In the genomic region with DNA sequence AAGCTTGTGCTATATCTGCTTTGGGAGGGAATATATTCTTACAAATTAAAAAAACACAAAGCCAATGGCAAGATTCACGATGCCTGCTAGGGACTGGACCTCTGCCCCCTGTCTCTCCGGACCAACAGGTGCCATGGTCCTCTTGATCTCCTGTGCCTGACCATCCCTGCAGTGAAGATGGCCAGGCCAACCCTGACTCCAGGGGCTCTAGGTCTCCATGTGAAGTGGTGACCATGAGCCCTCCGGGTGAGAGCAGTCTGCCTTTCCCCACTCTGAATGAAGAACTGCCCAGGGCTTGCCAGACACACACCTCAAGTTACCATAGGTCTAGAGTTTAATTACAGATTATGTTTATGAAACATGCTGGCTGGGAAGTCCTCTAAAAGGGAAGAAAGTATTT, we compare ENCODE assay signal across 11 cellular contexts. TPM values are rescaled to one million over a fixed set of nuclear protein-coding genes. Genes with fewer than 3 reads are reported as not detected.
DNase-seq lines count a peak whose midpoint lies in the region; ATAC-seq, FAIRE-seq and TF ChIP-seq lines count a peak whose summit lies in the region.
"Had no signal": no experiment of that assay in that cellular context is flagged by ENCODE, and none has a peak within 500 bp of the region (broad histone marks: within the 10 kb centered on the region; RNA-seq: fewer than 3 reads in every experiment).

No MANE protein-coding gene starts in this region.

- H3K4me1 ChIP-seq in DOHH2 (ENCODE audit: control insufficient read depth, low read length) (peaks cover 79% of the 10 kb centered on the region), OCI-LY1 (ENCODE audit: insufficient read depth, low read length, severe bottlenecking) (peaks cover 75% of the 10 kb centered on the region), psoas muscle (no peaks in the 10 kb centered on the region)

- no peaks in the 10 kb centered on the region for H3K9me2 ChIP-seq in DOHH2 (replicated peaks; ENCODE audit: control insufficient read depth, low read length)
- no peaks in the 10 kb centered on the region for H3K9me2 ChIP-seq in OCI-LY1 (ENCODE audit: low read depth, low read length)

- peak overlapping the region; percentile 99 for H3K27ac Mint-ChIP-seq in dendritic cell treated with granulocyte-macrophage colony-stimulating factor and Interleukin-4, amounts not matched to agents 40 ng/mL and 50 ng/mL, for 4 days
- no peak overlapping the region for H3K27ac Mint-ChIP-seq in type B pancreatic cell

- peaks cover 60% of the 10 kb centered on the region for H3K4me1 Mint-ChIP-seq in dendritic cell treated with granulocyte-macrophage colony-stimulating factor and Interleukin-4, amounts not matched to agents 40 ng/mL and 50 ng/mL, for 4 days (ENCODE audit: low read depth)
- peaks cover 3% of the 10 kb centered on the region for H3K4me1 Mint-ChIP-seq in type B pancreatic cell (ENCODE audit: unreplicated experiment)

- H3K36me3 ChIP-seq in DOHH2 (ENCODE audit: control insufficient read depth, low read length) = peaks cover 67% of the 10 kb centered on the region
- peaks cover 33% of the 10 kb centered on the region; the same call in 1 of the 2 replicates for H3K36me3 ChIP-seq in OCI-LY1 (ENCODE audit: insufficient read depth, low read length)
- no peaks in the 10 kb centered on the region for H3K36me3 ChIP-seq in psoas muscle (ENCODE audit: insufficient read depth in 1 of 2, low read depth in 1 of 2)

- H3K79me2 ChIP-seq in DOHH2 (ENCODE audit: control insufficient read depth, low read length) (peaks cover 68% of the 10 kb centered on the region), OCI-LY1 (ENCODE audit: insufficient read depth, low read length) (peaks cover 64% of the 10 kb centered on the region)

- H3K9me3 Mint-ChIP-seq in dendritic cell treated with granulocyte-macrophage colony-stimulating factor and Interleukin-4, amounts not matched to agents 40 ng/mL and 50 ng/mL, for 4 days = no peaks in the 10 kb centered on the region
- H3K9me3 Mint-ChIP-seq in type B pancreatic cell = no peaks in the 10 kb centered on the region

- H3K4me2 ChIP-seq in DOHH2 (ENCODE audit: low read length) (peak overlapping the region; percentile 98), OCI-LY1 (ENCODE audit: low read length) (peak overlapping the region; percentile 94)

- peaks cover 7% of the 10 kb centered on the region; the same call in 1 of the 2 replicates for H4K20me1 ChIP-seq in DOHH2 (ENCODE audit: control insufficient read depth, insufficient read depth, low read depth, low read length)
- no peaks in the 10 kb centered on the region for H4K20me1 ChIP-seq in OCI-LY1 (ENCODE audit: insufficient read depth, low read length)

- peak overlapping the region; percentile 97 for H3K4me3 Mint-ChIP-seq in dendritic cell treated with granulocyte-macrophage colony-stimulating factor and Interleukin-4, amounts not matched to agents 40 ng/mL and 50 ng/mL, for 4 days
- H3K4me3 Mint-ChIP-seq in type B pancreatic cell = no peak overlapping the region

- TF ChIP-seq CTCF in DOHH2 (IDR thresholded peaks at IDR 0.05; ENCODE audit: low read depth, low read length, poor library complexity, severe bottlenecking) (no peak), OCI-LY1 (IDR thresholded peaks at IDR 0.05; ENCODE audit: low read length) (no peak), psoas muscle (IDR thresholded peaks at IDR 0.05) (no peak), type B pancreatic cell (conservative IDR thresholded peaks at IDR 0.05) (no peak)

- no peak for DNase-seq in psoas muscle
- DNase-seq in type B pancreatic cell (ENCODE audit: extremely low spot score, unreplicated experiment) = no peak
- no peak for DNase-seq in stimulated activated CD4-positive, alpha-beta T cell treated with anti-CD3 and anti-CD28 coated beads, Interleukin-12 subunit alpha, Interleukin-12 subunit beta, amount 100 ng/mL, for 4 hours
- no peak for DNase-seq in RCC 7860 (ENCODE audit: low spot score)
- DNase-seq in NCI-H748 (lab: John Stamatoyannopoulos, UW; ENCODE audit: unreplicated experiment) = no peak
- DNase-seq: NCI-H187, SHP77 treated with DMSO at 0.1 percent for 48 hours had no signal

- peaks cover 51% of the 10 kb centered on the region for H3K36me3 Mint-ChIP-seq in dendritic cell treated with granulocyte-macrophage colony-stimulating factor and Interleukin-4, amounts not matched to agents 40 ng/mL and 50 ng/mL, for 4 days (ENCODE audit: low read depth)
- H3K36me3 Mint-ChIP-seq in type B pancreatic cell = no peaks in the 10 kb centered on the region

- H3F3A ChIP-seq in DOHH2 (ENCODE audit: control insufficient read depth, insufficient read depth) (peaks cover 66% of the 10 kb centered on the region), OCI-LY1 (ENCODE audit: insufficient read depth, low read length) (peaks cover 8% of the 10 kb centered on the region; the same call in 1 of the 2 replicates)

- H3K27ac ChIP-seq in DOHH2 (ENCODE audit: low read depth, low read length) (peak overlapping the region; percentile 98), OCI-LY1 (ENCODE audit: low read depth, low read length, poor library complexity, severe bottlenecking) (peak overlapping the region; percentile 97), psoas muscle (peak overlapping the region; percentile 61)

- H3K4me3 ChIP-seq in DOHH2 (ENCODE audit: low read length) (peak overlapping the region; percentile 90), OCI-LY1 (ENCODE audit: low read depth, low read length, poor library complexity, severe bottlenecking) (peak overlapping the region; percentile 87), psoas muscle (peak overlapping the region; percentile 63)

- no peak for FAIRE-seq in RCC 7860 (lab: Jason Lieb, UNC)
- FAIRE-seq: endometrium had no signal

- H3K9me3 ChIP-seq in DOHH2 (ENCODE audit: control insufficient read depth, insufficient read depth, low read length) (no peaks in the 10 kb centered on the region), OCI-LY1 (ENCODE audit: low read length) (no peaks in the 10 kb centered on the region), psoas muscle (no peaks in the 10 kb centered on the region)

- no peak for ATAC-seq in psoas muscle

- no peak overlapping the region for H2AFZ ChIP-seq in OCI-LY1 (ENCODE audit: low read length)

- H3K27me3 ChIP-seq in DOHH2 (ENCODE audit: control insufficient read depth, low read length) (no peaks in the 10 kb centered on the region), OCI-LY1 (ENCODE audit: insufficient read depth, low read length) (no peaks in the 10 kb centered on the region), psoas muscle (ENCODE audit: insufficient read depth in 3 of 3, low read length in 2 of 3) (no peaks in the 10 kb centered on the region)

- 76 to 89% (median 81%) methylated on average over 3 of the region's 3 CpGs for WGBS in psoas muscle, 3 donors

- no peaks in the 10 kb centered on the region for H3K27me3 Mint-ChIP-seq in dendritic cell treated with granulocyte-macrophage colony-stimulating factor and Interleukin-4, amounts not matched to agents 40 ng/mL and 50 ng/mL, for 4 days
- H3K27me3 Mint-ChIP-seq in type B pancreatic cell = peaks cover 9% of the 10 kb centered on the region

- H3K9ac ChIP-seq in OCI-LY1 (ENCODE audit: low read length) = peak overlapping the region; percentile 88

- intact Hi-C loops in dendritic cell treated with granulocyte-macrophage colony-stimulating factor and Interleukin-4, amounts not matched to agents 40 ng/mL and 50 ng/mL, for 4 days (cut with micrococcal nuclease) = loop anchor here (5.0 to 10.0 kb wide), 2 partner anchors 188 to 565 kb away; a partner anchor contains a TSS
- intact Hi-C loops in psoas muscle (cut with DNase I) = no loop called here

RNA-seq across cellular contexts. Expression of a gene that starts 1.5 kb away (rescaled TPM):
- total RNA-seq in psoas muscle = 10 to 100 TPM; 27.1 to 41.4 (median 29.9) TPM
- 10 to 100 TPM; 23.9 to 44.0 (median 39.4) TPM for polyA plus RNA-seq in psoas muscle
- total RNA-seq in type B pancreatic cell (ENCODE audit: low replicate concordance) = 17.0 and 60.8 TPM in 2 replicates

RNA-seq across cellular contexts. Expression of a gene that starts 12.9 kb away (rescaled TPM):
- total RNA-seq in psoas muscle = not detected
- not detected for polyA plus RNA-seq in psoas muscle
- not detected in 2 replicates for total RNA-seq in type B pancreatic cell (ENCODE audit: low replicate concordance)

RNA-seq across cellular contexts. Expression of a gene that starts 21.6 kb away (rescaled TPM):
- under 1 TPM in 3 of 4 donors, not detected in 1; 0.17 to 0.42 (median 0.24) TPM for total RNA-seq in psoas muscle
- under 1 TPM; 0.05 to 0.09 (median 0.08) TPM for polyA plus RNA-seq in psoas muscle
- 12.4 and 42.3 TPM in 2 replicates for total RNA-seq in type B pancreatic cell (ENCODE audit: low replicate concordance)
